ENCODE assay signal across 2 cellular contexts in genomic region chr1:45585110-45585426, GRCh38.
TF ChIP-seq lines count a peak whose summit lies in the region.

No MANE protein-coding gene starts in this region.

TF ChIP-seq in GM23338, 12 proteins besides CTCF, POLR2A, EP300 and RAD21 (continued from another document):
- TF ChIP-seq REST (IDR thresholded peaks at IDR 0.05; ENCODE audit: unreplicated experiment) = no peak
- TF ChIP-seq ETS1 (IDR thresholded peaks at IDR 0.05) = no peak
- no peak for TF ChIP-seq STAT1 (IDR thresholded peaks at IDR 0.05; ENCODE audit: unreplicated experiment)
- no peak for TF ChIP-seq ZNF462 (CRISPR knock-in tag; IDR thresholded peaks at IDR 0.05)
TF ChIP-seq in GM23338: peak in this region for 0.

TF ChIP-seq in WTC11, 78 proteins besides CTCF, POLR2A, EP300 and RAD21 (continued from another document):
- TF ChIP-seq EMX1 (CRISPR knock-in tag; IDR thresholded peaks at IDR 0.05) = no peak
- no peak for TF ChIP-seq FOXP4 (CRISPR knock-in tag; IDR thresholded peaks at IDR 0.05)
- no peak for TF ChIP-seq ERG (CRISPR knock-in tag; IDR thresholded peaks at IDR 0.05)
- no peak for TF ChIP-seq JUN (CRISPR knock-in tag; IDR thresholded peaks at IDR 0.05)
- TF ChIP-seq ZNF532 (CRISPR knock-in tag; IDR thresholded peaks at IDR 0.05; ENCODE audit: borderline replicate concordance) = no peak
- no peak for TF ChIP-seq GRHL2 (CRISPR knock-in tag; IDR thresholded peaks at IDR 0.05; ENCODE audit: insufficient replicate concordance, severe bottlenecking)
- TF ChIP-seq GTF2I (CRISPR knock-in tag; conservative IDR thresholded peaks at IDR 0.05) = no peak
- no peak for TF ChIP-seq MXD4 (CRISPR knock-in tag; IDR thresholded peaks at IDR 0.05; ENCODE audit: borderline replicate concordance)
- no peak; the same call in 1 of the 2 replicates for TF ChIP-seq USF1 (CRISPR knock-in tag; IDR thresholded peaks at IDR 0.05)
